Comparison of ENCODE assay signal across 26 cellular contexts in genomic region chr2:149456285-149456684, GRCh38.
DNase-seq lines count a peak whose midpoint lies in the region; ATAC-seq and TF ChIP-seq lines count a peak whose summit lies in the region.
"Had no signal": no experiment of that assay in that cellular context is flagged by ENCODE, and none has a peak within 500 bp of the region (broad histone marks: within the 10 kb centered on the region; RNA-seq: fewer than 3 reads in every experiment).

No MANE protein-coding gene starts in this region.

- H3K4me3 ChIP-seq in GM12864 (ENCODE audit: low read depth, low read length) (no peak overlapping the region), iPS DF 6.9 (ENCODE audit: low read length) (no peak overlapping the region), left lung (no peak overlapping the region)
- H3K4me3 ChIP-seq: heart right ventricle, pancreas, Peyer's patch, transverse colon had no signal

- H3K36me3 Mint-ChIP-seq in H9 (ENCODE audit: insufficient read depth in 1 of 3, low read depth in 3 of 3) = peaks cover 5 to 22% (median 9%) of the 10 kb centered on the region in 3 experiments; a peak in 5 of 7 replicates
- H3K36me3 Mint-ChIP-seq: activated naive CD4-positive, alpha-beta T cell treated with anti-CD3 and anti-CD28 coated beads, Interleukin-2, amount 50 U/mL, for 24 hours; CD8-positive, alpha-beta memory T cell; stimulated activated effector memory CD8-positive, alpha-beta T cell treated with anti-CD3 and anti-CD28 coated beads, Interleukin-12 subunit alpha, Interleukin-12 subunit beta, amount 100 ng/mL, for 72 hours had no signal

- H3K9me3 ChIP-seq in H9 (ENCODE audit: control insufficient read depth, low read depth, low read length) = no peaks in the 10 kb centered on the region
- no peaks in the 10 kb centered on the region for H3K9me3 ChIP-seq in iPS DF 6.9 (ENCODE audit: control insufficient read depth, insufficient read depth, low read length)
- peaks cover 0 to 17% of the 10 kb centered on the region in 2 donors for H3K9me3 ChIP-seq in left lung
- H3K9me3 ChIP-seq: pancreas, Peyer's patch had no signal

- H4K91ac ChIP-seq in H9 (ENCODE audit: insufficient read length, low read depth, low read length) = no peak overlapping the region

- no peak overlapping the region for H3K4me3 Mint-ChIP-seq in H9
- H3K4me3 Mint-ChIP-seq: activated CD4-positive, alpha-beta T cell treated with anti-CD3 and anti-CD28 coated beads for 36 hours; activated CD8-positive, alpha-beta T cell treated with anti-CD3 and anti-CD28 coated beads, Interleukin-2, amount 10 ng/mL, durations not matched to agents 7 days and 5 days; activated naive CD4-positive, alpha-beta T cell treated with anti-CD3 and anti-CD28 coated beads, Interleukin-2, amount 50 U/mL, for 24 hours; B cell; CD8-positive, alpha-beta memory T cell; stimulated activated effector memory CD8-positive, alpha-beta T cell treated with anti-CD3 and anti-CD28 coated beads, Interleukin-12 subunit alpha, Interleukin-12 subunit beta, amount 100 ng/mL, for 72 hours had no signal

- no peak overlapping the region for H4K8ac ChIP-seq in H9 (replicated peaks; ENCODE audit: insufficient read length, low read depth, low read length)

- H3K27ac ChIP-seq in H9 (ENCODE audit: insufficient read length, low read depth, low read length) (no peak overlapping the region), iPS DF 6.9 (ENCODE audit: low read length) (no peak overlapping the region), left lung (no peak overlapping the region)
- H3K27ac ChIP-seq: heart right ventricle, KMS-11, pancreas, Peyer's patch, transverse colon had no signal

- no peak overlapping the region for H2BK5ac ChIP-seq in H9 (ENCODE audit: insufficient read length, low read length)

- no peak overlapping the region for H3K56ac ChIP-seq in H9 (ENCODE audit: insufficient read length, low read depth, low read length)

- no peak overlapping the region for H2BK120ac ChIP-seq in H9 (ENCODE audit: low read depth, low read length, poor library complexity, severe bottlenecking)

- no CpG with 5 or more reads among the region's 2 CpGs for WGBS in H9 (ENCODE audit: extremely low coverage, insufficient read length, low lambda C conversion rate)
- WGBS in iPS DF 6.9 (ENCODE audit: insufficient coverage, insufficient read length) = no CpG with 5 or more reads among the region's 2 CpGs

- DNase-seq in GM12864 (ENCODE audit: low read depth) = no peak
- no peak for DNase-seq in H9
- DNase-seq in RPMI8226 = peak; percentile 15
- peak; percentile 18 for DNase-seq in iPS DF 6.9 (ENCODE audit: low read depth, low spot score)
- DNase-seq in left lung = no peak
- no peak for DNase-seq in UCSD-AML1 (lab: John Stamatoyannopoulos, UW; ENCODE audit: unreplicated experiment)
- no peak for DNase-seq in head of caudate nucleus
- DNase-seq: ACHN; activated CD4-positive, alpha-beta T cell treated with anti-CD3 and anti-CD28 coated beads for 36 hours; activated CD8-positive, alpha-beta T cell treated with anti-CD3 and anti-CD28 coated beads, Interleukin-2, amount 10 ng/mL, durations not matched to agents 7 days and 5 days; amygdala; CD8-positive, alpha-beta memory T cell; foreskin melanocyte; heart right ventricle; mesenchymal stem cell; NCI-H1436 treated with DMSO at 0.1 percent for 48 hours; NCI-H510A; pancreas; Peyer's patch; SHP77 treated with DMSO at 0.1 percent for 48 hours; transverse colon had no signal

- H3K27ac Mint-ChIP-seq in H9 = no peak overlapping the region
- H3K27ac Mint-ChIP-seq: activated CD4-positive, alpha-beta T cell treated with anti-CD3 and anti-CD28 coated beads for 36 hours; activated CD8-positive, alpha-beta T cell treated with anti-CD3 and anti-CD28 coated beads, Interleukin-2, amount 10 ng/mL, durations not matched to agents 7 days and 5 days; activated naive CD4-positive, alpha-beta T cell treated with anti-CD3 and anti-CD28 coated beads, Interleukin-2, amount 50 U/mL, for 24 hours; B cell; CD8-positive, alpha-beta memory T cell; stimulated activated effector memory CD8-positive, alpha-beta T cell treated with anti-CD3 and anti-CD28 coated beads, Interleukin-12 subunit alpha, Interleukin-12 subunit beta, amount 100 ng/mL, for 72 hours had no signal

- H2BK20ac ChIP-seq in H9 (ENCODE audit: low read depth, low read length, poor library complexity, severe bottlenecking) = no peak overlapping the region

- no peak overlapping the region for H3K14ac ChIP-seq in H9 (ENCODE audit: insufficient read depth, low read length)

- H3K23ac ChIP-seq in H9 (ENCODE audit: insufficient read length, low read depth, low read length) = no peak overlapping the region

- no peak overlapping the region for H3K18ac ChIP-seq in H9 (ENCODE audit: insufficient read length, low read depth, low read length)

- H3K27me3 ChIP-seq in H9 (ENCODE audit: insufficient read depth, low read length) = peaks cover 5% of the 10 kb centered on the region; the same call in 1 of the 2 replicates
- 0 out of 2 replicates have a peak, but pooled peaks cover 1% of the 10 kb centered on the region for H3K27me3 ChIP-seq in iPS DF 6.9 (ENCODE audit: control insufficient read depth, insufficient read depth, low read length)
- H3K27me3 ChIP-seq in left lung = peaks cover 0 to 41% of the 10 kb centered on the region in 2 donors
- H3K27me3 ChIP-seq: heart right ventricle, pancreas, Peyer's patch, transverse colon had no signal

- no peaks in the 10 kb centered on the region for H3K36me3 ChIP-seq in iPS DF 6.9 (ENCODE audit: control insufficient read depth, insufficient read depth, low read length)
- no peaks in the 10 kb centered on the region for H3K36me3 ChIP-seq in left lung
- H3K36me3 ChIP-seq: heart right ventricle, pancreas, Peyer's patch, transverse colon had no signal

- no peak overlapping the region for H4K5ac ChIP-seq in H9 (ENCODE audit: insufficient read length, low read depth, low read length)

- peaks cover 16 to 19% of the 10 kb centered on the region in 2 experiments for H3K9me3 Mint-ChIP-seq in H9

- no peak for ATAC-seq in left lung
- ATAC-seq in GM18867 (IDR thresholded peaks at IDR 0.05; ENCODE audit: unreplicated experiment) = no peak
- ATAC-seq: activated CD4-positive, alpha-beta T cell treated with anti-CD3 and anti-CD28 coated beads for 36 hours; activated CD8-positive, alpha-beta T cell treated with anti-CD3 and anti-CD28 coated beads, Interleukin-2, amount 10 ng/mL, durations not matched to agents 7 days and 5 days; heart right ventricle; pancreas; stimulated activated effector memory CD8-positive, alpha-beta T cell treated with anti-CD3 and anti-CD28 coated beads, Interleukin-12 subunit alpha, Interleukin-12 subunit beta, amount 100 ng/mL, for 72 hours had no signal

- no peak overlapping the region for H3T11ph ChIP-seq in H9 (ENCODE audit: low read length)

- no peak overlapping the region for H3K9ac ChIP-seq in H9 (ENCODE audit: extremely low read depth, insufficient read length, low read length)
- H3K9ac ChIP-seq: KMS-11 had no signal

- TF ChIP-seq CTCF in GM12864 (IDR thresholded peaks at IDR 0.05; ENCODE audit: low read depth, low read length, missing control alignments) = peak; percentile 19
- TF ChIP-seq CTCF in H9 (conservative IDR thresholded peaks at IDR 0.05) = peak; percentile 56; the same call in 2 of the 3 replicates
- no peak for TF ChIP-seq CTCF in left lung (IDR thresholded peaks at IDR 0.05)

- intact Hi-C loops in left lung (cut with DNase I) (no loop called here), head of caudate nucleus (cut with DNase I) (no loop called here)

- H2BK15ac ChIP-seq in H9 (ENCODE audit: low read depth, low read length) = no peak overlapping the region

- no peak overlapping the region for H2AFZ ChIP-seq in H9 (ENCODE audit: low read length)

- no peak overlapping the region for H2BK12ac ChIP-seq in H9 (ENCODE audit: insufficient read length, low read depth, low read length)

- H3K79me2 ChIP-seq in H9 (ENCODE audit: insufficient read depth, low read length) = no peaks in the 10 kb centered on the region

- H2AK5ac ChIP-seq in H9 (ENCODE audit: insufficient read length, low read length) = no peak overlapping the region

- H3K23me2 ChIP-seq in H9 (ENCODE audit: insufficient read length, low read depth, low read length, poor library complexity, severe bottlenecking) = peaks cover 3% of the 10 kb centered on the region

- H3K4me1 Mint-ChIP-seq in H9 = peaks cover 8% of the 10 kb centered on the region in 2 experiments
- H3K4me1 Mint-ChIP-seq: activated CD4-positive, alpha-beta T cell treated with anti-CD3 and anti-CD28 coated beads for 36 hours; activated naive CD4-positive, alpha-beta T cell treated with anti-CD3 and anti-CD28 coated beads, Interleukin-2, amount 50 U/mL, for 24 hours; B cell; stimulated activated effector memory CD8-positive, alpha-beta T cell treated with anti-CD3 and anti-CD28 coated beads, Interleukin-12 subunit alpha, Interleukin-12 subunit beta, amount 100 ng/mL, for 72 hours had no signal

- H3K79me1 ChIP-seq in H9 (ENCODE audit: insufficient read depth, low read depth, low read length, poor library complexity, severe bottlenecking) = no peaks in the 10 kb centered on the region

- H4K20me1 ChIP-seq in H9 (ENCODE audit: control insufficient read depth, insufficient read depth, insufficient read length) = no peaks in the 10 kb centered on the region

- H3K4me1 ChIP-seq in H9 (ENCODE audit: insufficient read depth, low read length) (no peaks in the 10 kb centered on the region; the same call in 1 of the 2 replicates), iPS DF 6.9 (ENCODE audit: control insufficient read depth, insufficient read depth, low read length) (peaks cover 1% of the 10 kb centered on the region; the same call in 1 of the 2 replicates), left lung (no peaks in the 10 kb centered on the region)
- H3K4me1 ChIP-seq: heart right ventricle, Peyer's patch, transverse colon had no signal

- H3K4ac ChIP-seq in H9 (ENCODE audit: low read depth, low read length) = no peak overlapping the region

- peaks cover 2% of the 10 kb centered on the region for H3K27me3 Mint-ChIP-seq in H9 (ENCODE audit: low read depth)
- H3K27me3 Mint-ChIP-seq: activated CD4-positive, alpha-beta T cell treated with anti-CD3 and anti-CD28 coated beads for 36 hours; B cell had no signal

- H3K4me2 ChIP-seq in H9 (ENCODE audit: insufficient read depth, insufficient read length, low read length) = no peak overlapping the region
- H3K4me2 ChIP-seq: KMS-11 had no signal

Comparison
In these comparisons a context has a peak if more than half of its experiments do, and no peak if none do; other contexts are left out.
1. DNase-seq: peak in RPMI8226 (single experiment) and iPS DF 6.9 (single experiment); none in GM12864 (single experiment), H9 (single experiment), left lung (0 of 2), UCSD-AML1 (single experiment) and head of caudate nucleus (0 of 42).
2. CTCF ChIP-seq: peak in GM12864 (single experiment) and H9 (single experiment); none in left lung (0 of 2).